ENCODE assay signal across 4 cellular contexts in the genomic region with DNA sequence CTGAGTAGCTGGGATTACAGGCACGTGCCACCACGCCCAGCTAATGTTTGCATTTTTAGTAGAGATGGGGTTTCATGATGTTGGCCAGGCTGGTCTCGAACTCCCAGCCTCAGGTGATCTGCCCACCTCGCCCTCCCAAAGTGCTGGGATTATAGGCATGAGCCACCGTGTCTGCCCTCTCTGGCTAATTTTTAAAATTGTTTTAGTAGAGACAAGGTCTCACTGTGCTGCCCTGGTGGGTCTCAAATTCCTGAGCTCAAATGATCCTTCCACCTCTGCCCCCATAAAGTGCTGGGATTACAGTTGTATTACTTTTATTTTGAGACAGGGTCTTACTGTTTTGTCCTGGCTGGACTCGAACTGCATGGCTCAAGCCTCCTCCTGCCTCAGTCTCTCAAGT. TPM values are rescaled to one million over a fixed set of nuclear protein-coding genes. Genes with fewer than 3 reads are reported as not detected.
"Had no signal": no experiment of that assay in that cellular context is flagged by ENCODE, and none has a peak within 500 bp of the region (broad histone marks: within the 10 kb centered on the region; RNA-seq: fewer than 3 reads in every experiment).

No MANE protein-coding gene starts in this region.

RNA-seq across cellular contexts. Expression of a gene that starts 13.0 kb away (rescaled TPM):
- total RNA-seq: left ventricle myocardium superior, lung microvascular endothelial cell, mononuclear cell had no signal
- polyA plus RNA-seq: naive thymus-derived CD4-positive, alpha-beta T cell had no signal
